25 cellular contexts compared by ENCODE assay signal in genomic region chr16:12461971-12462370, GRCh38.
"Had no signal": no experiment of that assay in that cellular context is flagged by ENCODE, and none has a peak within 500 bp of the region (broad histone marks: within the 10 kb centered on the region; RNA-seq: fewer than 3 reads in every experiment).

No MANE protein-coding gene starts in this region.

- H3K9me3 ChIP-seq: left ventricle myocardium inferior, pancreas, right atrium auricular region, right lobe of liver, stomach, testis, thyroid gland, transverse colon, upper lobe of left lung, vagina had no signal

- DNase-seq: islet precursor cell; left ventricle myocardium inferior; naive thymus-derived CD8-positive, alpha-beta T cell; nucleus accumbens; pancreas; posterior cingulate gyrus; right lobe of liver; stimulated activated CD4-positive, alpha-beta T cell treated with anti-CD3 and anti-CD28 coated beads, Interleukin-1b, Interleukin-23, amount 100 ng/mL, for 48 hours; stimulated activated CD4-positive, alpha-beta T cell treated with anti-CD3 and anti-CD28 coated beads, Interleukin-2, amount 100 ng/mL, for 48 hours; stimulated activated CD4-positive, alpha-beta T cell treated with anti-CD3 and anti-CD28 coated beads, Interleukin-4, amount 100 ng/mL, for 4 hours; stimulated activated CD8-positive, alpha-beta memory T cell treated with anti-CD3 and anti-CD28 coated beads, Interleukin-4, amount 100 ng/mL, for 48 hours; stimulated activated naive CD8-positive, alpha-beta T cell treated with anti-CD3 and anti-CD28 coated beads, Interleukin-15, Interleukin-2, amounts not matched to agents 100 U/mL and 50 U/mL, for 24 hours; stomach; testis; thyroid gland; transverse colon; upper lobe of left lung had no signal

- H3K27ac Mint-ChIP-seq: nephron; stimulated activated memory B cell treated with anti-CD40 and anti-IgM and Interleukin-4, amounts not matched to agents 10 μg/mL and 1 μg/mL and 100 μg/mL, for 72 hours had no signal

- H3K79me2 ChIP-seq: hepatocyte had no signal

- H3K4me1 Mint-ChIP-seq: nephron, neural crest cell had no signal

- ATAC-seq: naive thymus-derived CD8-positive, alpha-beta T cell; pancreas; stimulated activated memory B cell treated with anti-CD40 and anti-IgM and Interleukin-4, amounts not matched to agents 10 μg/mL and 1 μg/mL and 100 μg/mL, for 72 hours; stimulated activated naive CD8-positive, alpha-beta T cell treated with anti-CD3 and anti-CD28 coated beads, Interleukin-15, Interleukin-2, amounts not matched to agents 100 U/mL and 50 U/mL, for 24 hours had no signal

- H3K27me3 ChIP-seq: hepatocyte, pancreas, right atrium auricular region, right lobe of liver, stomach, testis, thyroid gland, transverse colon, upper lobe of left lung, vagina had no signal

- H3K9me3 Mint-ChIP-seq: naive thymus-derived CD8-positive, alpha-beta T cell; neural crest cell had no signal

- H3K27ac ChIP-seq: hepatocyte, left ventricle myocardium inferior, pancreas, right atrium auricular region, right lobe of liver, stomach, testis, thyroid gland, transverse colon, upper lobe of left lung, vagina had no signal

- H2AFZ ChIP-seq: hepatocyte had no signal

- H3K4me2 ChIP-seq: hepatocyte, smooth muscle cell had no signal

- H3K4me3 Mint-ChIP-seq: naive thymus-derived CD8-positive, alpha-beta T cell; nephron; neural crest cell; stimulated activated memory B cell treated with anti-CD40 and anti-IgM and Interleukin-4, amounts not matched to agents 10 μg/mL and 1 μg/mL and 100 μg/mL, for 72 hours had no signal

- H3K4me1 ChIP-seq: pancreas, right lobe of liver, testis, thyroid gland, transverse colon, vagina had no signal

- H3K27me3 Mint-ChIP-seq: naive thymus-derived CD8-positive, alpha-beta T cell; stimulated activated memory B cell treated with anti-CD40 and anti-IgM and Interleukin-4, amounts not matched to agents 10 μg/mL and 1 μg/mL and 100 μg/mL, for 72 hours had no signal

- H3K36me3 ChIP-seq: left ventricle myocardium inferior, pancreas, right atrium auricular region, right lobe of liver, thyroid gland, transverse colon, upper lobe of left lung, vagina had no signal

- H3K4me3 ChIP-seq: hepatocyte, left ventricle myocardium inferior, lung, pancreas, right atrium auricular region, right lobe of liver, smooth muscle cell, stomach, testis, thyroid gland, transverse colon, upper lobe of left lung, vagina had no signal
